Comparison of ENCODE assay signal across 32 cellular contexts in genomic region chr2:118457956-118458355, GRCh38.
"Had no signal": no experiment of that assay in that cellular context is flagged by ENCODE, and none has a peak within 500 bp of the region (broad histone marks: within the 10 kb centered on the region; RNA-seq: fewer than 3 reads in every experiment).

No MANE protein-coding gene starts in this region.

- DNase-seq: activated B cell treated with CpG ODN at 0.5 μM for 24 hours; activated CD4-positive, alpha-beta memory T cell treated with anti-CD3 and anti-CD28 coated beads for 36 hours; activated CD4-positive, alpha-beta T cell treated with anti-CD3 and anti-CD28 coated beads for 4 hours; activated CD4-positive, alpha-beta T cell treated with anti-CD3 and anti-CD28 coated beads, Interleukin-2, amount 10 ng/mL, durations not matched to agents 24 days and 14 days; activated CD4-positive, alpha-beta T cell treated with anti-CD3 and anti-CD28 coated beads, Interleukin-2, amount 50 U/mL, for 1 hour; activated CD4-positive, alpha-beta T cell treated with anti-CD3 and anti-CD28 coated beads, Interleukin-2, amount 50 U/mL, for 4 hours; activated CD4-positive, CD25-positive, alpha-beta regulatory T cell treated with anti-CD3 and anti-CD28 coated beads, Interleukin-2, amount 50 U/mL, for 72 hours; activated CD8-positive, alpha-beta memory T cell treated with anti-CD3 and anti-CD28 coated beads, Interleukin-2, amount 50 U/mL, for 48 hours; activated CD8-positive, alpha-beta T cell treated with anti-CD3 and anti-CD28 coated beads for 36 hours; activated effector memory CD4-positive, alpha-beta T cell treated with Interleukin-2 at 50 U/mL for 16 hours; activated gamma-delta T cell; activated naive CD4-positive, alpha-beta T cell treated with anti-CD3 and anti-CD28 coated beads, Interleukin-2, amount 10 ng/mL, durations not matched to agents 7 days and 5 days; activated naive CD4-positive, alpha-beta T cell treated with Interleukin-2 at 50 U/mL for 16 hours; activated naive CD8-positive, alpha-beta T cell treated with anti-CD3 and anti-CD28 coated beads, Interleukin-2, amount 10 ng/mL, durations not matched to agents 7 days and 5 days; activated naive CD8-positive, alpha-beta T cell treated with anti-CD3 and anti-CD28 coated beads, Interleukin-2, amount 50 U/mL, for 24 hours; activated T-cell treated with anti-CD3 and anti-CD28 coated beads, Interleukin-2, amount 50 U/mL, for 24 hours; activated T-cell treated with anti-CD3 and anti-CD28 coated beads, Interleukin-2, amount 50 U/mL, for 48 hours; amygdala; aorta; body of pancreas; brain microvascular endothelial cell; central memory CD4-positive, alpha-beta T cell; T-helper 1 cell; T-helper 2 cell; T-helper 9 cell had no signal

- H3K27ac Mint-ChIP-seq: activated B cell treated with CpG ODN at 0.5 μM for 24 hours; activated CD4-positive, alpha-beta memory T cell treated with anti-CD3 and anti-CD28 coated beads for 36 hours; activated CD4-positive, alpha-beta T cell treated with anti-CD3 and anti-CD28 coated beads, Interleukin-2, amount 10 ng/mL, durations not matched to agents 24 days and 14 days; activated CD8-positive, alpha-beta T cell treated with anti-CD3 and anti-CD28 coated beads for 36 hours; activated naive CD4-positive, alpha-beta T cell treated with anti-CD3 and anti-CD28 coated beads, Interleukin-2, amount 10 ng/mL, durations not matched to agents 7 days and 5 days; activated naive CD4-positive, alpha-beta T cell treated with anti-CD3 and anti-CD28 coated beads, Interleukin-2, amount 50 U/mL, for 24 hours; activated naive CD8-positive, alpha-beta T cell; activated naive CD8-positive, alpha-beta T cell treated with anti-CD3 and anti-CD28 coated beads, Interleukin-2, amount 10 ng/mL, durations not matched to agents 7 days and 5 days; activated naive CD8-positive, alpha-beta T cell treated with anti-CD3 and anti-CD28 coated beads, Interleukin-2, amount 50 U/mL, for 24 hours; activated T-cell treated with anti-CD3 and anti-CD28 coated beads, Interleukin-2, amount 50 U/mL, for 24 hours; activated T-helper 2 cell treated with anti-CD3 and anti-CD28 coated beads, Interferon-gamma antibody, Interleukin-2, Interleukin-4, amounts not matched to agents 10 μg/mL and 5 μg/mL and 100 μg/mL, durations not matched to agents 14 hours and 24 hours and 36 hours; T-helper 1 cell treated with Interleukin-12 subunit alpha and Interleukin-12 subunit beta and Interleukin-4 antibody, amounts not matched to agents 30 μg/mL and 1 μg/mL, for 36 hours; T-helper 2 cell treated with Interferon-gamma antibody and Interleukin-4, amounts not matched to agents 5 μg/mL and 100 μg/mL, for 36 hours had no signal

- H3K36me3 ChIP-seq: brain microvascular endothelial cell, breast epithelium had no signal

- H3K4me1 ChIP-seq: body of pancreas, breast epithelium had no signal

- H3K9me3 Mint-ChIP-seq: activated B cell treated with CpG ODN at 0.5 μM for 24 hours; activated CD4-positive, alpha-beta memory T cell treated with anti-CD3 and anti-CD28 coated beads for 36 hours; activated CD4-positive, alpha-beta T cell treated with anti-CD3 and anti-CD28 coated beads, Interleukin-2, amount 10 ng/mL, durations not matched to agents 24 days and 14 days; activated CD8-positive, alpha-beta T cell treated with anti-CD3 and anti-CD28 coated beads for 36 hours; activated naive CD4-positive, alpha-beta T cell treated with anti-CD3 and anti-CD28 coated beads, Interleukin-2, amount 10 ng/mL, durations not matched to agents 7 days and 5 days; activated naive CD4-positive, alpha-beta T cell treated with anti-CD3 and anti-CD28 coated beads, Interleukin-2, amount 50 U/mL, for 24 hours; activated naive CD8-positive, alpha-beta T cell treated with anti-CD3 and anti-CD28 coated beads, Interleukin-2, amount 10 ng/mL, durations not matched to agents 7 days and 5 days; activated naive CD8-positive, alpha-beta T cell treated with anti-CD3 and anti-CD28 coated beads, Interleukin-2, amount 50 U/mL, for 24 hours; activated T-cell treated with anti-CD3 and anti-CD28 coated beads, Interleukin-2, amount 50 U/mL, for 24 hours; activated T-helper 2 cell treated with anti-CD3 and anti-CD28 coated beads, Interferon-gamma antibody, Interleukin-2, Interleukin-4, amounts not matched to agents 10 μg/mL and 5 μg/mL and 100 μg/mL, durations not matched to agents 14 hours and 24 hours and 36 hours; T-helper 1 cell treated with Interleukin-12 subunit alpha and Interleukin-12 subunit beta and Interleukin-4 antibody, amounts not matched to agents 30 μg/mL and 1 μg/mL, for 36 hours; T-helper 2 cell treated with Interferon-gamma antibody and Interleukin-4, amounts not matched to agents 5 μg/mL and 100 μg/mL, for 36 hours had no signal

- ATAC-seq: activated CD8-positive, alpha-beta T cell treated with anti-CD3 and anti-CD28 coated beads for 36 hours; activated naive CD8-positive, alpha-beta T cell treated with anti-CD3 and anti-CD28 coated beads, Interleukin-2, amount 50 U/mL, for 24 hours; body of pancreas had no signal

- H3K4me1 Mint-ChIP-seq: activated B cell treated with CpG ODN at 0.5 μM for 24 hours; activated CD4-positive, alpha-beta T cell treated with anti-CD3 and anti-CD28 coated beads, Interleukin-2, amount 10 ng/mL, durations not matched to agents 24 days and 14 days; activated naive CD4-positive, alpha-beta T cell treated with anti-CD3 and anti-CD28 coated beads, Interleukin-2, amount 10 ng/mL, durations not matched to agents 7 days and 5 days; activated naive CD4-positive, alpha-beta T cell treated with anti-CD3 and anti-CD28 coated beads, Interleukin-2, amount 50 U/mL, for 24 hours; activated naive CD8-positive, alpha-beta T cell treated with anti-CD3 and anti-CD28 coated beads, Interleukin-2, amount 10 ng/mL, durations not matched to agents 7 days and 5 days; activated naive CD8-positive, alpha-beta T cell treated with anti-CD3 and anti-CD28 coated beads, Interleukin-2, amount 50 U/mL, for 24 hours had no signal

- H3K4me3 Mint-ChIP-seq: activated B cell treated with CpG ODN at 0.5 μM for 24 hours; activated CD4-positive, alpha-beta memory T cell treated with anti-CD3 and anti-CD28 coated beads for 36 hours; activated CD4-positive, alpha-beta T cell treated with anti-CD3 and anti-CD28 coated beads, Interleukin-2, amount 10 ng/mL, durations not matched to agents 24 days and 14 days; activated CD8-positive, alpha-beta T cell treated with anti-CD3 and anti-CD28 coated beads for 36 hours; activated naive CD4-positive, alpha-beta T cell treated with anti-CD3 and anti-CD28 coated beads, Interleukin-2, amount 10 ng/mL, durations not matched to agents 7 days and 5 days; activated naive CD4-positive, alpha-beta T cell treated with anti-CD3 and anti-CD28 coated beads, Interleukin-2, amount 50 U/mL, for 24 hours; activated naive CD8-positive, alpha-beta T cell; activated naive CD8-positive, alpha-beta T cell treated with anti-CD3 and anti-CD28 coated beads, Interleukin-2, amount 10 ng/mL, durations not matched to agents 7 days and 5 days; activated naive CD8-positive, alpha-beta T cell treated with anti-CD3 and anti-CD28 coated beads, Interleukin-2, amount 50 U/mL, for 24 hours; activated T-cell treated with anti-CD3 and anti-CD28 coated beads, Interleukin-2, amount 50 U/mL, for 24 hours; T-helper 1 cell treated with Interleukin-12 subunit alpha and Interleukin-12 subunit beta and Interleukin-4 antibody, amounts not matched to agents 30 μg/mL and 1 μg/mL, for 36 hours; T-helper 2 cell treated with Interferon-gamma antibody and Interleukin-4, amounts not matched to agents 5 μg/mL and 100 μg/mL, for 36 hours had no signal

- H3K4me3 ChIP-seq: body of pancreas, breast epithelium had no signal

- H3K9me3 ChIP-seq: body of pancreas, breast epithelium had no signal

- H3K36me3 Mint-ChIP-seq: activated CD4-positive, alpha-beta memory T cell treated with anti-CD3 and anti-CD28 coated beads for 36 hours; activated naive CD4-positive, alpha-beta T cell treated with anti-CD3 and anti-CD28 coated beads, Interleukin-2, amount 10 ng/mL, durations not matched to agents 7 days and 5 days; activated naive CD4-positive, alpha-beta T cell treated with anti-CD3 and anti-CD28 coated beads, Interleukin-2, amount 50 U/mL, for 24 hours; activated naive CD8-positive, alpha-beta T cell; activated naive CD8-positive, alpha-beta T cell treated with anti-CD3 and anti-CD28 coated beads, Interleukin-2, amount 10 ng/mL, durations not matched to agents 7 days and 5 days had no signal

- H3K27ac ChIP-seq: body of pancreas, brain microvascular endothelial cell, breast epithelium, VCaP had no signal

- H3K27me3 ChIP-seq: body of pancreas, brain microvascular endothelial cell had no signal
